Comparison of ENCODE assay signal across 8 cellular contexts in the genomic region with DNA sequence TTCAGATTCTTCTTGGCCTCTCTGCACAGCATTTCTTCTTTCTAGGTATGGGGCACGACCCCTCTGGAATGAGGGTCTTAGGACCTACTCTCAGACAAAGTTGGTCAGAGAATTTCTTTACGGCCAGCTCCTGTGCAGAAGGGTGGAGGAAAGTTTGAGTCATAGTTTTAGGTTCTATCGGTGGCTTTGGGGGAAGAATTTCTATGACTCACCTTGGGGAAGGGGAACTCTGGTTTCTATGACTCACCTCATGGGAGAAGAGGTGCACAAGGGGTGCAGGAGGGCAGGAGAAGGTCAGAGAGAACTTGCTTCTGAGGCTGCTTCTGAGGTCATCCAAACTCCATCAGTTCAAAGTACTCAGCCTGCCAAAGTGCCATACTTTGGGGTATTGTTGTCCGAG.
DNase-seq lines count a peak whose midpoint lies in the region; ATAC-seq lines count a peak whose summit lies in the region.

No MANE protein-coding gene starts in this region.

- peak; percentile 44 for ATAC-seq in HG03175 (IDR thresholded peaks at IDR 0.05; ENCODE audit: unreplicated experiment)

- DNase-seq in NK-92 treated with Interleukin-12 subunit alpha and Interleukin-12 subunit beta, amount 100 ng/mL, for 24 hours (lab: John Stamatoyannopoulos, UW) = peak; percentile 56
- DNase-seq in NK-92 (lab: John Stamatoyannopoulos, UW; ENCODE audit: unreplicated experiment) (no peak), activated T-cell treated with anti-CD3 and anti-CD28 coated beads for 4 hours (peak; percentile 8), 8988T (no peak), NCI-H82 treated with DMSO at 0.1 percent for 48 hours (lab: John Stamatoyannopoulos, UW; ENCODE audit: unreplicated experiment) (no peak), NCI-H187 treated with DMSO at 0.1 percent for 48 hours (lab: John Stamatoyannopoulos, UW) (no peak)
- DNase-seq in stimulated activated CD4-positive, alpha-beta T cell treated with anti-CD3 and anti-CD28 coated beads, Interleukin-12 subunit alpha, Interleukin-12 subunit beta, amount 100 ng/mL, for 48 hours (ENCODE audit: low read depth in 2 of 3, low spot score in 1 of 3) = peak; percentile 26 to 47 (median 34)

Comparison
In these comparisons a context has a peak if more than half of its experiments do, and no peak if none do; other contexts are left out.
1. DNase-seq: peak in NK-92 treated with Interleukin-12 subunit alpha and Interleukin-12 subunit beta, amount 100 ng/mL, for 24 hours (single experiment), activated T-cell treated with anti-CD3 and anti-CD28 coated beads for 4 hours (single experiment) and stimulated activated CD4-positive, alpha-beta T cell treated with anti-CD3 and anti-CD28 coated beads, Interleukin-12 subunit alpha, Interleukin-12 subunit beta, amount 100 ng/mL, for 48 hours (3 of 3); none in NK-92 (single experiment), 8988T (single experiment), NCI-H82 treated with DMSO at 0.1 percent for 48 hours (single experiment) and NCI-H187 treated with DMSO at 0.1 percent for 48 hours (single experiment).